1 cellular context compared by ENCODE assay signal in the genomic region with DNA sequence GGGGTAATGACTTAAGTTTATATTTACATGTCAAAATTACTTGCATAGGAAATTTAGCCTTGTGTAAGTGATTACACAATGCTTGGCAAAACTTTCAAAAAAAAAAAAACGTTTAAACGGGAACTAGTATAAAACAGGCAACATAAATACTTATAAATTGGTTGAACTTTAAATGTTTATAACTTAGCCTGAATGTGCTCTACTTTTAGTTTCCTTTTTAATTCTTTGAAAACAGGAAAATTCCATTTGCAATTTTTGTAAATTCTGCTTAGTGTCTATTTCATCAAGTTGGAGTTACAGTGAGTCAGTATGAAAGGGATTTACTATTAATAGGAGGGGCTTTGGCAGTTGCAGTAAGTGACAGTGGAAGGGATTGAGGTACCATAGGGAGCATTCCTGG.
TF ChIP-seq lines count a peak whose summit lies in the region.

No MANE protein-coding gene starts in this region.

TF ChIP-seq in GM23338, 12 proteins besides CTCF, POLR2A, EP300 and RAD21 (continued from another document):
- TF ChIP-seq, protein P1, sequence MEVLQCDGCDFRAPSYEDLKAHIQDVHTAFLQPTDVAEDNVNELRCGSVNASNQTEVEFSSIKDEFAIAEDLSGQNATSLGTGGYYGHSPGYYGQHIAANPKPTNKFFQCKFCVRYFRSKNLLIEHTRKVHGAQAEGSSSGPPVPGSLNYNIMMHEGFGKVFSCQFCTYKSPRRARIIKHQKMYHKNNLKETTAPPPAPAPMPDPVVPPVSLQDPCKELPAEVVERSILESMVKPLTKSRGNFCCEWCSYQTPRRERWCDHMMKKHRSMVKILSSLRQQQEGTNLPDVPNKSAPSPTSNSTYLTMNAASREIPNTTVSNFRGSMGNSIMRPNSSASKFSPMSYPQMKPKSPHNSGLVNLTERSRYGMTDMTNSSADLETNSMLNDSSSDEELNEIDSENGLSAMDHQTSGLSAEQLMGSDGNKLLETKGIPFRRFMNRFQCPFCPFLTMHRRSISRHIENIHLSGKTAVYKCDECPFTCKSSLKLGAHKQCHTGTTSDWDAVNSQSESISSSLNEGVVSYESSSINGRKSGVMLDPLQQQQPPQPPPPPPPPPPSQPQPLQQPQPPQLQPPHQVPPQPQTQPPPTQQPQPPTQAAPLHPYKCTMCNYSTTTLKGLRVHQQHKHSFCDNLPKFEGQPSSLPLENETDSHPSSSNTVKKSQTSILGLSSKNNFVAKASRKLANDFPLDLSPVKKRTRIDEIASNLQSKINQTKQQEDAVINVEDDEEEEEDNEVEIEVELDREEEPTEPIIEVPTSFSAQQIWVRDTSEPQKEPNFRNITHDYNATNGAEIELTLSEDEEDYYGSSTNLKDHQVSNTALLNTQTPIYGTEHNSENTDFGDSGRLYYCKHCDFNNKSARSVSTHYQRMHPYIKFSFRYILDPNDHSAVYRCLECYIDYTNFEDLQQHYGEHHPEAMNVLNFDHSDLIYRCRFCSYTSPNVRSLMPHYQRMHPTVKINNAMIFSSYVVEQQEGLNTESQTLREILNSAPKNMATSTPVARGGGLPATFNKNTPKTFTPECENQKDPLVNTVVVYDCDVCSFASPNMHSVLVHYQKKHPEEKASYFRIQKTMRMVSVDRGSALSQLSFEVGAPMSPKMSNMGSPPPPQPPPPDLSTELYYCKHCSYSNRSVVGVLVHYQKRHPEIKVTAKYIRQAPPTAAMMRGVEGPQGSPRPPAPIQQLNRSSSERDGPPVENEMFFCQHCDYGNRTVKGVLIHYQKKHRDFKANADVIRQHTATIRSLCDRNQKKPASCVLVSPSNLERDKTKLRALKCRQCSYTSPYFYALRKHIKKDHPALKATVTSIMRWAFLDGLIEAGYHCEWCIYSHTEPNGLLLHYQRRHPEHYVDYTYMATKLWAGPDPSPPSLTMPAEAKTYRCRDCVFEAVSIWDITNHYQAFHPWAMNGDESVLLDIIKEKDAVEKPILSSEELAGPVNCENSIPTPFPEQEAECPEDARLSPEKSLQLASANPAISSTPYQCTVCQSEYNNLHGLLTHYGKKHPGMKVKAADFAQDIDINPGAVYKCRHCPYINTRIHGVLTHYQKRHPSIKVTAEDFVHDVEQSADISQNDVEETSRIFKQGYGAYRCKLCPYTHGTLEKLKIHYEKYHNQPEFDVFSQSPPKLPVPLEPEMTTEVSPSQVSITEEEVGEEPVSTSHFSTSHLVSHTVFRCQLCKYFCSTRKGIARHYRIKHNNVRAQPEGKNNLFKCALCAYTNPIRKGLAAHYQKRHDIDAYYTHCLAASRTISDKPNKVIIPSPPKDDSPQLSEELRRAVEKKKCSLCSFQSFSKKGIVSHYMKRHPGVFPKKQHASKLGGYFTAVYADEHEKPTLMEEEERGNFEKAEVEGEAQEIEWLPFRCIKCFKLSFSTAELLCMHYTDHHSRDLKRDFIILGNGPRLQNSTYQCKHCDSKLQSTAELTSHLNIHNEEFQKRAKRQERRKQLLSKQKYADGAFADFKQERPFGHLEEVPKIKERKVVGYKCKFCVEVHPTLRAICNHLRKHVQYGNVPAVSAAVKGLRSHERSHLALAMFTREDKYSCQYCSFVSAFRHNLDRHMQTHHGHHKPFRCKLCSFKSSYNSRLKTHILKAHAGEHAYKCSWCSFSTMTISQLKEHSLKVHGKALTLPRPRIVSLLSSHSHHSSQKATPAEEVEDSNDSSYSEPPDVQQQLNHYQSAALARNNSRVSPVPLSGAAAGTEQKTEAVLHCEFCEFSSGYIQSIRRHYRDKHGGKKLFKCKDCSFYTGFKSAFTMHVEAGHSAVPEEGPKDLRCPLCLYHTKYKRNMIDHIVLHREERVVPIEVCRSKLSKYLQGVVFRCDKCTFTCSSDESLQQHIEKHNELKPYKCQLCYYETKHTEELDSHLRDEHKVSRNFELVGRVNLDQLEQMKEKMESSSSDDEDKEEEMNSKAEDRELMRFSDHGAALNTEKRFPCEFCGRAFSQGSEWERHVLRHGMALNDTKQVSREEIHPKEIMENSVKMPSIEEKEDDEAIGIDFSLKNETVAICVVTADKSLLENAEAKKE (CRISPR knock-in tag; IDR thresholded peaks at IDR 0.05), result no peak
- TF ChIP-seq CREB1 (CRISPR knock-in tag; IDR thresholded peaks at IDR 0.05; ENCODE audit: low read depth), result no peak
